In the genomic region with DNA sequence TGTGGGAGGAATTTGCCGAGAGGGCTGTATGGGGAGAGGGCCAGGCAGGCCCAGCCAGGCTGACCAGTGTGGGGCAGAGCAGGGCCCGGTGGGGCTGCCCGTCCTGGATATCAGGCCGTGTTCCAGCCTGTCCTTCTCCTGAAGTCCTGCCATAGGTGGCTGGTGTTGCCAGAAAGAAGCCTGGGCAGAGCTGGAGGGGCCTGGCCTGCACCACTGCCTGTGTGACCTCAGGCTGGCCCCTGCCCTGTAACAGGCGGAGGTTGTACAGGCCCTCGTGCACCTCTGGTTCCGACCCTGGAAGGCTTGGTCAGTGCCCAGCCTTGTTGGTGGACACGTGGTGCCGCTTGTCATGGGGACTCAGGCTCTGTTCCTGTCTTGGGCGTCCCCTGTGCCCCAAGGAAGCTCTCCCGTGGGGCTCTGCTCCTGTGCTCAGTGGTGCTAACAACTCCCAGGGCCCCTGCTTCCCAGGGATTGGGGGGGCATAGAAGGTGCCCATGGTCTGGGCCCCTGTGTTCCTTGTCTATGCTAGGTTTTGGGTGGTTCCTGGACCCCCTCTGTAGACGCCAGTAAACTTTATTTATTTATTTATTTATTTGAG, we compare ENCODE assay signal across 25 cellular contexts. TPM values are rescaled to one million over a fixed set of nuclear protein-coding genes. Genes with fewer than 3 reads are reported as not detected.
A peak's percentile ranks its signal among the peaks of the same experiment; 100 is the strongest.
DNase-seq lines count a peak whose midpoint lies in the region; ATAC-seq and TF ChIP-seq lines count a peak whose summit lies in the region.
"Had no signal": no experiment of that assay in that cellular context is flagged by ENCODE, and none has a peak within 500 bp of the region (broad histone marks: within the 10 kb centered on the region; RNA-seq: fewer than 3 reads in every experiment).

No MANE protein-coding gene starts in this region.

- H3K27ac ChIP-seq in SK-N-SH (ENCODE audit: low read depth in 2 of 2, low read length in 1 of 2) (no peak overlapping the region; a peak in 1 of 4 replicates), RWPE2 (ENCODE audit: poor library complexity, severe bottlenecking) (no peak overlapping the region), lower lobe of right lung (no peak overlapping the region), suprapubic skin (no peak overlapping the region)
- H3K27ac ChIP-seq: 22Rv1, brain microvascular endothelial cell, HL-60, neutrophil, SK-N-MC had no signal

- no peaks in the 10 kb centered on the region for H3K9me3 ChIP-seq in SK-N-SH
- no peaks in the 10 kb centered on the region for H3K9me3 ChIP-seq in RWPE2 (ENCODE audit: severe bottlenecking)
- no peaks in the 10 kb centered on the region for H3K9me3 ChIP-seq in lower lobe of right lung
- H3K9me3 ChIP-seq in suprapubic skin, result no peaks in the 10 kb centered on the region
- H3K9me3 ChIP-seq: neutrophil had no signal

- no peaks in the 10 kb centered on the region for H3K9me2 ChIP-seq in SK-N-SH

- no peak overlapping the region for H3K4me3 ChIP-seq in SK-N-SH (ENCODE audit: low read depth in 2 of 2, low read length in 1 of 2)
- no peak overlapping the region for H3K4me3 ChIP-seq in RWPE2 (ENCODE audit: severe bottlenecking)
- no peak overlapping the region for H3K4me3 ChIP-seq in lower lobe of right lung
- no peak overlapping the region for H3K4me3 ChIP-seq in suprapubic skin
- H3K4me3 ChIP-seq: GM12878, SK-N-MC, smooth muscle cell had no signal

- 86% methylated on average over 2 of the region's 12 CpGs for WGBS in SK-N-SH (ENCODE audit: low lambda C conversion rate)
- 63% methylated on average over 2 of the region's 12 CpGs for WGBS in suprapubic skin

- no peak for TF ChIP-seq RAD21 in SK-N-SH (IDR thresholded peaks at IDR 0.05; ENCODE audit: low read length)

- no peaks in the 10 kb centered on the region for H4K20me1 ChIP-seq in SK-N-SH (ENCODE audit: insufficient read depth)

- intact Hi-C loops in lower lobe of right lung (cut with DNase I), result no loop called here

- no peak for ATAC-seq in SK-N-SH treated with all-trans-retinoic acid at 6 μM for 48 hours
- ATAC-seq in RWPE2 (ENCODE audit: low read depth), result no peak
- ATAC-seq in lower lobe of right lung, result no peak
- no peak for ATAC-seq in HG02852 (IDR thresholded peaks at IDR 0.05; ENCODE audit: unreplicated experiment)
- no peak for ATAC-seq in activated CD4-positive, CD25-positive, alpha-beta regulatory T cell treated with anti-CD3 and anti-CD28 coated beads, Interleukin-2, amount 50 U/mL, for 24 hours
- ATAC-seq: activated CD4-positive, alpha-beta T cell treated with anti-CD3 and anti-CD28 coated beads for 36 hours; CD8-positive, alpha-beta T cell; GM12878 had no signal

- TF ChIP-seq CTCF in SK-N-SH (IDR thresholded peaks at IDR 0.05), result no peak
- no peak for TF ChIP-seq CTCF in RWPE2 (IDR thresholded peaks at IDR 0.05; ENCODE audit: poor library complexity, severe bottlenecking)
- TF ChIP-seq CTCF in lower lobe of right lung (IDR thresholded peaks at IDR 0.05), result no peak
- no peak for TF ChIP-seq CTCF in suprapubic skin (IDR thresholded peaks at IDR 0.05)

- H3K4me2 ChIP-seq in SK-N-SH, result no peak overlapping the region
- H3K4me2 ChIP-seq: smooth muscle cell had no signal

- H2AFZ ChIP-seq in SK-N-SH (ENCODE audit: low read depth), result no peak overlapping the region

- H3K27me3 ChIP-seq in SK-N-SH (ENCODE audit: insufficient read depth) (no peaks in the 10 kb centered on the region), RWPE2 (ENCODE audit: insufficient read depth, poor library complexity, severe bottlenecking) (no peaks in the 10 kb centered on the region), lower lobe of right lung (ENCODE audit: low read depth) (no peaks in the 10 kb centered on the region), suprapubic skin (no peaks in the 10 kb centered on the region)
- H3K27me3 ChIP-seq: brain microvascular endothelial cell, neutrophil had no signal

- peaks cover 0 to 2% of the 10 kb centered on the region in 2 experiments for H3K36me3 ChIP-seq in SK-N-SH (replicated peaks in 1 of 2; ENCODE audit: control insufficient read depth in 1 of 2, insufficient read depth in 2 of 2, low read length in 1 of 2)
- H3K36me3 ChIP-seq in RWPE2 (ENCODE audit: low read depth), result no peaks in the 10 kb centered on the region
- peaks cover 85% of the 10 kb centered on the region for H3K36me3 ChIP-seq in lower lobe of right lung
- H3K36me3 ChIP-seq in suprapubic skin, result peaks cover 21% of the 10 kb centered on the region

- H3K4me1 ChIP-seq in SK-N-SH (ENCODE audit: control insufficient read depth in 1 of 2, insufficient read depth in 2 of 2, low read depth in 1 of 2, low read length in 1 of 2) (peaks cover 0 to 21% of the 10 kb centered on the region in 2 experiments; a peak in 1 of 4 replicates), RWPE2 (ENCODE audit: insufficient read depth, poor library complexity, severe bottlenecking) (peaks cover 4% of the 10 kb centered on the region), lower lobe of right lung (peaks cover 19% of the 10 kb centered on the region), suprapubic skin (no peaks in the 10 kb centered on the region)

- DNase-seq in SK-N-SH (peak; percentile 26), RWPE2 (ENCODE audit: low spot score) (peak; percentile 55), lower lobe of right lung (peak; percentile 35), suprapubic skin (ENCODE audit: low spot score in 2 of 2) (peak; percentile 44 to 49), NCI-H774 (lab: John Stamatoyannopoulos, UW) (no peak)
- DNase-seq: activated CD4-positive, alpha-beta T cell treated with anti-CD3 and anti-CD28 coated beads for 36 hours; activated gamma-delta T cell treated with Interleukin-2 at 50 U/mL for 16 hours; activated T-cell treated with anti-CD3 and anti-CD28 coated beads for 4 hours; brain microvascular endothelial cell; CD8-positive, alpha-beta T cell; effector CD4-positive, alpha-beta T cell; EL; glutamatergic neuron; MV-4-11; NCI-H1436 treated with DMSO at 0.1 percent for 48 hours; RPMI8226 had no signal

- no peak for TF ChIP-seq EP300 in SK-N-SH (IDR thresholded peaks at IDR 0.05; ENCODE audit: borderline replicate concordance in 1 of 2, low read depth in 1 of 2, low read length in 1 of 2)
- TF ChIP-seq EP300 in suprapubic skin (IDR thresholded peaks at IDR 0.05), result no peak

- no peak overlapping the region for H3K9ac ChIP-seq in SK-N-SH

- H3K79me2 ChIP-seq in SK-N-SH (ENCODE audit: insufficient read depth), result no peaks in the 10 kb centered on the region

- POLR2A ChIA-PET in SK-N-SH (lab: Yijun Ruan, JAX), result no interaction called here

- no peaks in the 10 kb centered on the region for H3F3A ChIP-seq in SK-N-SH (replicated peaks; ENCODE audit: insufficient read depth)

- TF ChIP-seq POLR2A in suprapubic skin (IDR thresholded peaks at IDR 0.05), result no peak

- CTCF ChIA-PET in SK-N-SH (lab: Yijun Ruan, JAX), result interaction anchor here (1.0 kb wide), 1 partner anchor 275 kb away, joined by 3 read pairs; the partner anchor contains the start of gene CNEP1R1

TF ChIP-seq in SK-N-SH, 30 proteins besides CTCF, POLR2A, EP300 and RAD21:
- TF ChIP-seq YY1 (IDR thresholded peaks at IDR 0.05; ENCODE audit: low read depth), result no peak

TF ChIP-seq in SK-N-SH treated with all-trans-retinoic acid at 6 μM for 48 hours, 23 proteins besides CTCF, POLR2A, EP300 and RAD21:
- TF ChIP-seq CSDC2 (CRISPR knock-in tag; IDR thresholded peaks at IDR 0.05) (no peak), ZC3H10 (CRISPR knock-in tag; IDR thresholded peaks at IDR 0.05) (no peak), ARNTL (CRISPR knock-in tag; IDR thresholded peaks at IDR 0.05; ENCODE audit: borderline replicate concordance, low read depth) (no peak)

RNA-seq across cellular contexts. Expression of gene ADCY7, which starts 33.3 kb away (rescaled TPM):
- polyA plus RNA-seq in SK-N-SH (2012; rRNA removed), result 13.8 and 14.3 TPM in 2 replicates
- polyA plus RNA-seq in SK-N-SH (2012; cell fraction: cytosol; rRNA removed), result 6.6 and 11.7 TPM in 2 replicates
- 24.3 and 32.0 TPM in 2 replicates for polyA plus RNA-seq in SK-N-SH (2012; cell fraction: nucleus; rRNA removed)
- 115 TPM for total RNA-seq in lower lobe of right lung
- total RNA-seq in suprapubic skin, result 10 to 100 TPM; 15.0 to 23.3 (median 16.9) TPM
